Comparison of ENCODE assay signal across 8 cellular contexts in genomic region chr1:205313681-205314308, GRCh38. TPM values are rescaled to one million over a fixed set of nuclear protein-coding genes. Genes with fewer than 3 reads are reported as not detected.
DNase-seq lines count a peak whose midpoint lies in the region; ATAC-seq and TF ChIP-seq lines count a peak whose summit lies in the region.

No MANE protein-coding gene starts in this region.

- H3K4me3 Mint-ChIP-seq in activated T-helper 17 cell treated with anti-CD3 and anti-CD28 coated beads, Interleukin-2, amount 50 U/mL, for 72 hours = peak overlapping the region; percentile 88

- peak; percentile 37 for ATAC-seq in GM18858 (IDR thresholded peaks at IDR 0.05; ENCODE audit: unreplicated experiment)
- ATAC-seq in activated T-helper 17 cell treated with anti-CD3 and anti-CD28 coated beads, Interleukin-2, amount 50 U/mL, for 72 hours (replicated peaks) = peak; percentile 45

- peaks cover 20% of the 10 kb centered on the region for H3K36me3 Mint-ChIP-seq in activated T-helper 17 cell treated with anti-CD3 and anti-CD28 coated beads, Interleukin-2, amount 50 U/mL, for 72 hours (ENCODE audit: low read depth)

- no peaks in the 10 kb centered on the region for H4K20me1 ChIP-seq in MM.1S (ENCODE audit: insufficient read depth, low read length)
- H4K20me1 ChIP-seq in neural cell (ENCODE audit: insufficient read depth) = no peaks in the 10 kb centered on the region

- H3F3A ChIP-seq in MM.1S (ENCODE audit: insufficient read depth, low read length) = peaks cover 36% of the 10 kb centered on the region
- H3F3A ChIP-seq in neural cell (ENCODE audit: insufficient read depth, low read length, poor library complexity, severe bottlenecking) = peaks cover 17% of the 10 kb centered on the region

- H3K27me3 ChIP-seq in MM.1S (replicated peaks; ENCODE audit: insufficient read depth, low read length) = no peaks in the 10 kb centered on the region
- no peaks in the 10 kb centered on the region for H3K27me3 ChIP-seq in neural cell (ENCODE audit: insufficient read depth, low read depth, low read length)

- no peaks in the 10 kb centered on the region for H3K36me3 ChIP-seq in MM.1S (replicated peaks; ENCODE audit: insufficient read depth, low read length)
- H3K36me3 ChIP-seq in neural cell (ENCODE audit: insufficient read depth, low read length) = no peaks in the 10 kb centered on the region

- H2AFZ ChIP-seq in MM.1S (ENCODE audit: low read length) (peak overlapping the region; percentile 70), neural cell (ENCODE audit: low read depth, low read length) (peak overlapping the region; percentile 89)

- H3K4me3 ChIP-seq in MM.1S (ENCODE audit: low read length) (peak overlapping the region; percentile 55), fibroblast of the aortic adventitia (ENCODE audit: low read depth, low read length) (no peak overlapping the region), neural cell (ENCODE audit: low read length) (peak overlapping the region; percentile 58)

- no peak for TF ChIP-seq EP300 in neural cell (conservative IDR thresholded peaks at IDR 0.05; ENCODE audit: poor library complexity, severe bottlenecking)

- H3K27ac ChIP-seq in MM.1S (ENCODE audit: low read length) (peak overlapping the region; percentile 84), neural cell (ENCODE audit: low read length) (peak overlapping the region; percentile 96)

- peaks cover 76% of the 10 kb centered on the region for H3K4me1 ChIP-seq in MM.1S (ENCODE audit: low read length)

- H3K9me3 ChIP-seq in MM.1S (replicated peaks; ENCODE audit: insufficient read depth, low read length) (no peaks in the 10 kb centered on the region), neural cell (ENCODE audit: low read length) (no peaks in the 10 kb centered on the region)

- H3K9ac ChIP-seq in MM.1S (ENCODE audit: low read length) (peak overlapping the region; percentile 70), neural cell (ENCODE audit: low read length) (peak overlapping the region; percentile 85)

- peak overlapping the region; percentile 88 for H3K27ac Mint-ChIP-seq in activated T-helper 17 cell treated with anti-CD3 and anti-CD28 coated beads, Interleukin-2, amount 50 U/mL, for 72 hours

- H3K9me2 ChIP-seq in MM.1S (replicated peaks; ENCODE audit: insufficient read depth, low read length) (no peaks in the 10 kb centered on the region), neural cell (ENCODE audit: insufficient read depth, low read length) (no peaks in the 10 kb centered on the region)

- peaks cover 48% of the 10 kb centered on the region for H3K4me1 Mint-ChIP-seq in activated T-helper 17 cell treated with anti-CD3 and anti-CD28 coated beads, Interleukin-2, amount 50 U/mL, for 72 hours

- no peak for TF ChIP-seq CTCF in MM.1S (IDR thresholded peaks at IDR 0.05; ENCODE audit: low read length)
- TF ChIP-seq CTCF in fibroblast of the aortic adventitia (IDR thresholded peaks at IDR 0.05; ENCODE audit: insufficient read depth, low read length) = no peak
- no peak for TF ChIP-seq CTCF in neural cell (IDR thresholded peaks at IDR 0.05; ENCODE audit: poor library complexity, severe bottlenecking)

- H3K4me2 ChIP-seq in MM.1S (ENCODE audit: low read depth, low read length) (peak overlapping the region; percentile 92), neural cell (ENCODE audit: low read length) (peak overlapping the region; percentile 64)

- H3K27me3 Mint-ChIP-seq in activated T-helper 17 cell treated with anti-CD3 and anti-CD28 coated beads, Interleukin-2, amount 50 U/mL, for 72 hours = no peaks in the 10 kb centered on the region

- H3K79me2 ChIP-seq in MM.1S (ENCODE audit: low read length) (peaks cover 93% of the 10 kb centered on the region), neural cell (replicated peaks; ENCODE audit: insufficient read depth, low read length) (peaks cover 85% of the 10 kb centered on the region)

- no peaks in the 10 kb centered on the region for H3K9me3 Mint-ChIP-seq in activated T-helper 17 cell treated with anti-CD3 and anti-CD28 coated beads, Interleukin-2, amount 50 U/mL, for 72 hours

- DNase-seq in MM.1S (peak; percentile 75), fibroblast of the aortic adventitia (ENCODE audit: low read depth) (peak; percentile 79), HuH-7 (ENCODE audit: low spot score) (no peak), LoVo (ENCODE audit: low spot score) (no peak), cerebellar nuclear complex (lab: John Stamatoyannopoulos, UW) (no peak)

- TF ChIP-seq RAD21 in neural cell (conservative IDR thresholded peaks at IDR 0.05) = no peak

TF ChIP-seq in neural cell, 6 proteins besides CTCF, POLR2A, EP300 and RAD21:
- no peak for TF ChIP-seq EZH2 (IDR thresholded peaks at IDR 0.05; ENCODE audit: borderline replicate concordance, insufficient read depth, low read length, poor library complexity, severe bottlenecking)
- peak; percentile 62 for TF ChIP-seq REST (IDR thresholded peaks at IDR 0.05; ENCODE audit: borderline replicate concordance)
- peak; percentile 15 for TF ChIP-seq MXI1 (conservative IDR thresholded peaks at IDR 0.05; ENCODE audit: poor library complexity, severe bottlenecking)
- TF ChIP-seq TAF1 (IDR thresholded peaks at IDR 0.05; ENCODE audit: low read depth) = peak; percentile 60
- TF ChIP-seq SMC3 (conservative IDR thresholded peaks at IDR 0.05; ENCODE audit: poor library complexity) = peak; percentile 22
- peak; percentile 61 for TF ChIP-seq POLR2AphosphoS5 (IDR thresholded peaks at IDR 0.05)
TF ChIP-seq in neural cell: peak in this region for 5.

RNA-seq across cellular contexts. Expression of gene NUAK2, which starts 7.8 kb away (rescaled TPM):
- 1 to 10 TPM; 1.2 to 2.9 TPM for total RNA-seq in activated T-helper 17 cell treated with anti-CD3 and anti-CD28 coated beads, Interleukin-2, amount 50 U/mL, for 72 hours
- 0.74 and 2.9 TPM in 2 replicates for total RNA-seq in fibroblast of the aortic adventitia (ENCODE audit: low replicate concordance)
- 1.4 and 2.9 TPM in 2 replicates for polyA plus RNA-seq in neural cell
- 2.5 and 3.2 TPM in 2 replicates for polyA minus RNA-seq in neural cell

RNA-seq across cellular contexts. Expression of gene KLHDC8A, which starts 42.9 kb away (rescaled TPM):
- not detected for total RNA-seq in activated T-helper 17 cell treated with anti-CD3 and anti-CD28 coated beads, Interleukin-2, amount 50 U/mL, for 72 hours
- total RNA-seq in fibroblast of the aortic adventitia (ENCODE audit: low replicate concordance) = not detected in 2 replicates
- 7.7 and 11.7 TPM in 2 replicates for polyA plus RNA-seq in neural cell
- polyA minus RNA-seq in neural cell = 4.4 TPM in 2 replicates

Comparison
In these comparisons a context has a peak if more than half of its experiments do, and no peak if none do; other contexts are left out.
1. DNase-seq: peak in MM.1S (single experiment) and fibroblast of the aortic adventitia (single experiment); none in HuH-7 (single experiment), LoVo (single experiment) and cerebellar nuclear complex (0 of 2).